29 cellular contexts compared by ENCODE assay signal in genomic region chr17:51677875-51678274, GRCh38.
"Had no signal": no experiment of that assay in that cellular context is flagged by ENCODE, and none has a peak within 500 bp of the region (broad histone marks: within the 10 kb centered on the region; RNA-seq: fewer than 3 reads in every experiment).

No MANE protein-coding gene starts in this region.

- FAIRE-seq: urothelium cell line had no signal

- H3K4me3 Mint-ChIP-seq: stimulated activated effector memory CD8-positive, alpha-beta T cell treated with anti-CD3 and anti-CD28 coated beads, Interleukin-12 subunit alpha, Interleukin-12 subunit beta, amount 100 ng/mL, for 72 hours; stimulated activated memory B cell treated with anti-CD40 and anti-IgM and Interleukin-4, amounts not matched to agents 10 μg/mL and 1 μg/mL and 100 μg/mL, for 72 hours; stimulated activated naive B cell treated with anti-CD40 and anti-IgM and Interleukin-4, amounts not matched to agents 10 μg/mL and 1 μg/mL and 100 μg/mL, for 72 hours; stimulated activated naive CD8-positive, alpha-beta T cell treated with anti-CD3 and anti-CD28 coated beads, Interleukin-15, amount 100 ng/mL, for 72 hours; stimulated activated naive CD8-positive, alpha-beta T cell treated with anti-CD3 and anti-CD28 coated beads, Interleukin-15, Interleukin-2, amounts not matched to agents 100 ng/mL and 50 ng/mL, for 24 hours; type B pancreatic cell had no signal

- ATAC-seq: stimulated activated effector memory CD8-positive, alpha-beta T cell treated with anti-CD3 and anti-CD28 coated beads, Interleukin-12 subunit alpha, Interleukin-12 subunit beta, amount 100 ng/mL, for 72 hours; stimulated activated memory B cell treated with anti-CD40 and anti-IgM and Interleukin-4, amounts not matched to agents 10 μg/mL and 1 μg/mL and 100 μg/mL, for 72 hours; stimulated activated naive B cell treated with anti-CD40 and anti-IgM and Interleukin-4, amounts not matched to agents 10 μg/mL and 1 μg/mL and 100 μg/mL, for 72 hours; stimulated activated naive CD8-positive, alpha-beta T cell treated with anti-CD3 and anti-CD28 coated beads, Interleukin-15, amount 100 ng/mL, for 72 hours; stimulated activated naive CD8-positive, alpha-beta T cell treated with anti-CD3 and anti-CD28 coated beads, Interleukin-15, Interleukin-2, amounts not matched to agents 100 U/mL and 50 U/mL, for 24 hours; upper lobe of right lung had no signal

- H3K27ac Mint-ChIP-seq: stimulated activated effector memory CD8-positive, alpha-beta T cell treated with anti-CD3 and anti-CD28 coated beads, Interleukin-12 subunit alpha, Interleukin-12 subunit beta, amount 100 ng/mL, for 72 hours; stimulated activated memory B cell treated with anti-CD40 and anti-IgM and Interleukin-4, amounts not matched to agents 10 μg/mL and 1 μg/mL and 100 μg/mL, for 72 hours; stimulated activated naive B cell treated with anti-CD40 and anti-IgM and Interleukin-4, amounts not matched to agents 10 μg/mL and 1 μg/mL and 100 μg/mL, for 72 hours; stimulated activated naive CD8-positive, alpha-beta T cell treated with anti-CD3 and anti-CD28 coated beads, Interleukin-15, Interleukin-2, amounts not matched to agents 100 ng/mL and 50 ng/mL, for 24 hours; type B pancreatic cell had no signal

- H3K36me3 Mint-ChIP-seq: stimulated activated effector memory CD8-positive, alpha-beta T cell treated with anti-CD3 and anti-CD28 coated beads, Interleukin-12 subunit alpha, Interleukin-12 subunit beta, amount 100 ng/mL, for 72 hours; stimulated activated memory B cell treated with anti-CD40 and anti-IgM and Interleukin-4, amounts not matched to agents 10 μg/mL and 1 μg/mL and 100 μg/mL, for 72 hours; stimulated activated naive B cell treated with anti-CD40 and anti-IgM and Interleukin-4, amounts not matched to agents 10 μg/mL and 1 μg/mL and 100 μg/mL, for 72 hours; type B pancreatic cell had no signal

- H3K27me3 ChIP-seq: testis, thyroid gland, tibial artery, tibial nerve, transverse colon, upper lobe of left lung, upper lobe of right lung, uterus, vagina had no signal

- H3K36me3 ChIP-seq: stomach, suprapubic skin, thoracic aorta, thyroid gland, tibial artery, tibial nerve, transverse colon, upper lobe of left lung, upper lobe of right lung, uterus, vagina had no signal

- H3K4me3 ChIP-seq: stomach, suprapubic skin, testis, thoracic aorta, thyroid gland, tibial artery, tibial nerve, transverse colon, upper lobe of left lung, upper lobe of right lung, uterus, vagina had no signal

- H3K27me3 Mint-ChIP-seq: stimulated activated memory B cell treated with anti-CD40 and anti-IgM and Interleukin-4, amounts not matched to agents 10 μg/mL and 1 μg/mL and 100 μg/mL, for 72 hours had no signal

- H3K9me3 ChIP-seq: stomach, suprapubic skin, testis, thoracic aorta, thyroid gland, tibial artery, tibial nerve, transverse colon, upper lobe of left lung, upper lobe of right lung, uterus, vagina had no signal

- H3K4me1 Mint-ChIP-seq: stimulated activated effector memory CD8-positive, alpha-beta T cell treated with anti-CD3 and anti-CD28 coated beads, Interleukin-12 subunit alpha, Interleukin-12 subunit beta, amount 100 ng/mL, for 72 hours; stimulated activated memory B cell treated with anti-CD40 and anti-IgM and Interleukin-4, amounts not matched to agents 10 μg/mL and 1 μg/mL and 100 μg/mL, for 72 hours; stimulated activated naive B cell treated with anti-CD40 and anti-IgM and Interleukin-4, amounts not matched to agents 10 μg/mL and 1 μg/mL and 100 μg/mL, for 72 hours; stimulated activated naive CD8-positive, alpha-beta T cell treated with anti-CD3 and anti-CD28 coated beads, Interleukin-15, amount 100 ng/mL, for 72 hours had no signal

- H3K27ac ChIP-seq: stomach, suprapubic skin, testis, thoracic aorta, thyroid gland, tibial artery, tibial nerve, transverse colon, upper lobe of left lung, upper lobe of right lung, uterus, vagina had no signal

- DNase-seq: stimulated activated CD4-positive, alpha-beta T cell treated with anti-CD3 and anti-CD28 coated beads, Interleukin-2, amount 100 ng/mL, for 48 hours; stimulated activated CD4-positive, alpha-beta T cell treated with anti-CD3 and anti-CD28 coated beads, Interleukin-4, amount 100 ng/mL, for 1 hour; stimulated activated CD4-positive, alpha-beta T cell treated with anti-CD3 and anti-CD28 coated beads, Interleukin-4, amount 100 ng/mL, for 24 hours; stimulated activated CD4-positive, alpha-beta T cell treated with anti-CD3 and anti-CD28 coated beads, Interleukin-4, amount 100 ng/mL, for 4 hours; stimulated activated CD8-positive, alpha-beta memory T cell treated with anti-CD3 and anti-CD28 coated beads, Interleukin-4, amount 100 ng/mL, for 48 hours; stimulated activated naive B cell treated with anti-CD40 and anti-IgM and Interleukin-4, amounts not matched to agents 10 μg/mL and 1 μg/mL and 100 μg/mL, for 72 hours; stimulated activated naive CD4-positive, alpha-beta T cell; stimulated activated naive CD4-positive, alpha-beta T cell treated with Interleukin-2 at 50 U/mL for 16 hours; stimulated activated naive CD8-positive, alpha-beta T cell treated with anti-CD3 and anti-CD28 coated beads, Interleukin-15, amount 100 ng/mL, for 72 hours; stimulated activated naive CD8-positive, alpha-beta T cell treated with anti-CD3 and anti-CD28 coated beads, Interleukin-15, Interleukin-2, amounts not matched to agents 100 U/mL and 50 U/mL, for 24 hours; stomach; substantia nigra; testis; thyroid gland; tibial artery; transverse colon; trophoblast cell; upper lobe of left lung; upper lobe of right lung; uterus had no signal

- H3K4me1 ChIP-seq: stomach, suprapubic skin, testis, thyroid gland, tibial artery, tibial nerve, transverse colon, upper lobe of left lung, upper lobe of right lung, uterus, vagina had no signal
